Comparison of ENCODE assay signal across 27 cellular contexts in the genomic region with DNA sequence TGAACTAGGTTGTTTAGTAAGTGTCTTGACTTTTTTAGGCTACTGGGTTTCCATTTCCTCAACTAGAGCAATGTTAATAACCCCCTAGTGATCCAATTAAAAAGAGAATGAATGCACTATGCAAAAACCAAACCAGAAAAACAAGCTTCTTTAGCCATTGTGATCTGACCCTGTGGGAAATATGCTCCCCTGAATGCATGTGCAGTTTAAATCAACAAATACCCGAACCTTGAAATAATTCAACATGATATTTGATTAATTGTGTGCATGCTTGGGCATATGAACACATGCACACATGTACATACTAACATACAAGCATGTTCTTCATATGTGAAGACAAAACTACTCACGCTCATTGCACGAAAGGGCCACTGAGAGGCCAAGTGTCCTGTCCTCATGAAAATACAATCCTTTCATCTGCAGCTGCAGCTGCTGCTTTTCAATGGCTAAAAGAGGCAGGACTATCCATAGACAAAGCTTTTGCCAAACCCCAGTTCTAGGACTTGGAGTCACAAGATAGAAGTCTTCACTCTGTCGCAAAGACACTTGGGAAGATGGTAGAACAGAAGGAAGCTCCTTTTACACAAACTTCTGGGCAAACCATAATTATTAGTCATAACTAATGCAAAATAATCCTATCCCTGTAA.
"Had no signal": no experiment of that assay in that cellular context is flagged by ENCODE, and none has a peak within 500 bp of the region (broad histone marks: within the 10 kb centered on the region; RNA-seq: fewer than 3 reads in every experiment).

No MANE protein-coding gene starts in this region.

- H3K9me3 ChIP-seq: esophagus squamous epithelium, heart right ventricle, tibial nerve had no signal

- H3K36me3 ChIP-seq: esophagus squamous epithelium, heart right ventricle, tibial nerve, WERI-Rb-1 had no signal

- ATAC-seq: heart right ventricle; left colon; naive thymus-derived CD4-positive, alpha-beta T cell; right cardiac atrium; stimulated activated naive B cell treated with anti-CD40 and anti-IgM and Interleukin-4, amounts not matched to agents 10 μg/mL and 1 μg/mL and 100 μg/mL, for 72 hours had no signal

- H3K9me3 Mint-ChIP-seq: activated CD4-positive, alpha-beta memory T cell treated with anti-CD3 and anti-CD28 coated beads, Interleukin-2, amount 10 ng/mL, durations not matched to agents 7 days and 5 days; activated T-cell treated with anti-CD3 and anti-CD28 coated beads, Interleukin-2, amount 50 U/mL, for 24 hours; dendritic cell treated with granulocyte-macrophage colony-stimulating factor and Interleukin-4, amounts not matched to agents 40 ng/mL and 50 ng/mL, for 4 days; mesothelial cell of epicardium; stimulated activated naive B cell treated with anti-CD40 and anti-IgM and Interleukin-4, amounts not matched to agents 10 μg/mL and 1 μg/mL and 100 μg/mL, for 72 hours; T-helper 1 cell treated with Interleukin-12 subunit alpha and Interleukin-12 subunit beta and Interleukin-4 antibody, amounts not matched to agents 30 μg/mL and 1 μg/mL, for 36 hours had no signal

- H3K4me1 Mint-ChIP-seq: activated CD4-positive, alpha-beta memory T cell treated with anti-CD3 and anti-CD28 coated beads, Interleukin-2, amount 10 ng/mL, durations not matched to agents 7 days and 5 days; activated CD4-positive, alpha-beta T cell treated with anti-CD3 and anti-CD28 coated beads, Interleukin-2, amount 10 ng/mL, durations not matched to agents 7 days and 5 days; immature natural killer cell; mesothelial cell of epicardium; naive thymus-derived CD4-positive, alpha-beta T cell; stimulated activated naive B cell treated with anti-CD40 and anti-IgM and Interleukin-4, amounts not matched to agents 10 μg/mL and 1 μg/mL and 100 μg/mL, for 72 hours had no signal

- H3K4me3 Mint-ChIP-seq: activated CD4-positive, alpha-beta memory T cell treated with anti-CD3 and anti-CD28 coated beads, Interleukin-2, amount 10 ng/mL, durations not matched to agents 7 days and 5 days; activated CD4-positive, alpha-beta T cell treated with anti-CD3 and anti-CD28 coated beads, Interleukin-2, amount 10 ng/mL, durations not matched to agents 7 days and 5 days; activated T-cell treated with anti-CD3 and anti-CD28 coated beads, Interleukin-2, amount 50 U/mL, for 24 hours; dendritic cell treated with granulocyte-macrophage colony-stimulating factor and Interleukin-4, amounts not matched to agents 40 ng/mL and 50 ng/mL, for 4 days; immature natural killer cell; mesothelial cell of epicardium; naive thymus-derived CD4-positive, alpha-beta T cell; stimulated activated naive B cell treated with anti-CD40 and anti-IgM and Interleukin-4, amounts not matched to agents 10 μg/mL and 1 μg/mL and 100 μg/mL, for 72 hours; T-helper 1 cell treated with Interleukin-12 subunit alpha and Interleukin-12 subunit beta and Interleukin-4 antibody, amounts not matched to agents 30 μg/mL and 1 μg/mL, for 36 hours had no signal

- H3K4me3 ChIP-seq: esophagus squamous epithelium, heart right ventricle, tibial nerve had no signal

- H3K27ac Mint-ChIP-seq: activated CD4-positive, alpha-beta memory T cell treated with anti-CD3 and anti-CD28 coated beads, Interleukin-2, amount 10 ng/mL, durations not matched to agents 7 days and 5 days; activated CD4-positive, alpha-beta T cell treated with anti-CD3 and anti-CD28 coated beads, Interleukin-2, amount 10 ng/mL, durations not matched to agents 7 days and 5 days; activated T-cell treated with anti-CD3 and anti-CD28 coated beads, Interleukin-2, amount 50 U/mL, for 24 hours; dendritic cell treated with granulocyte-macrophage colony-stimulating factor and Interleukin-4, amounts not matched to agents 40 ng/mL and 50 ng/mL, for 4 days; immature natural killer cell; mesothelial cell of epicardium; naive thymus-derived CD4-positive, alpha-beta T cell; stimulated activated naive B cell treated with anti-CD40 and anti-IgM and Interleukin-4, amounts not matched to agents 10 μg/mL and 1 μg/mL and 100 μg/mL, for 72 hours; T-helper 1 cell treated with Interleukin-12 subunit alpha and Interleukin-12 subunit beta and Interleukin-4 antibody, amounts not matched to agents 30 μg/mL and 1 μg/mL, for 36 hours had no signal

- H3K27me3 ChIP-seq: esophagus squamous epithelium, tibial nerve had no signal

- H3K27me3 Mint-ChIP-seq: activated CD4-positive, alpha-beta memory T cell treated with anti-CD3 and anti-CD28 coated beads, Interleukin-2, amount 10 ng/mL, durations not matched to agents 7 days and 5 days; activated CD4-positive, alpha-beta T cell treated with anti-CD3 and anti-CD28 coated beads, Interleukin-2, amount 10 ng/mL, durations not matched to agents 7 days and 5 days; activated T-cell treated with anti-CD3 and anti-CD28 coated beads, Interleukin-2, amount 50 U/mL, for 24 hours; dendritic cell treated with granulocyte-macrophage colony-stimulating factor and Interleukin-4, amounts not matched to agents 40 ng/mL and 50 ng/mL, for 4 days; stimulated activated naive B cell treated with anti-CD40 and anti-IgM and Interleukin-4, amounts not matched to agents 10 μg/mL and 1 μg/mL and 100 μg/mL, for 72 hours had no signal

- H3K4me1 ChIP-seq: esophagus squamous epithelium, heart right ventricle, tibial nerve had no signal

- H3K27ac ChIP-seq: esophagus squamous epithelium, heart right ventricle, tibial nerve, WERI-Rb-1 had no signal

- DNase-seq: activated CD4-positive, alpha-beta memory T cell treated with anti-CD3 and anti-CD28 coated beads, Interleukin-2, amount 10 ng/mL, durations not matched to agents 7 days and 5 days; activated CD4-positive, alpha-beta T cell treated with anti-CD3 and anti-CD28 coated beads, Interleukin-2, amount 10 ng/mL, durations not matched to agents 7 days and 5 days; activated CD4-positive, CD25-positive, alpha-beta regulatory T cell treated with anti-CD3 and anti-CD28 coated beads, Interleukin-2, amount 50 U/mL, for 72 hours; activated CD8-positive, alpha-beta memory T cell treated with anti-CD3 and anti-CD28 coated beads, Interleukin-2, amount 50 U/mL, for 48 hours; activated gamma-delta T cell treated with Interleukin-2 at 50 U/mL for 16 hours; activated naive CD4-positive, alpha-beta T cell treated with anti-CD3 and anti-CD28 coated beads, Interleukin-2, amount 50 U/mL, for 16 hours; activated T-cell treated with anti-CD3 and anti-CD28 coated beads, Interleukin-2, amount 50 U/mL, for 24 hours; amygdala; central memory CD4-positive, alpha-beta T cell; esophagus squamous epithelium; foreskin melanocyte; heart right ventricle; immature natural killer cell; kidney; left colon; naive thymus-derived CD4-positive, alpha-beta T cell; posterior cingulate gyrus; right cardiac atrium; stimulated activated CD4-positive, alpha-beta T cell treated with anti-CD3 and anti-CD28 coated beads, Interleukin-15, amount 100 ng/mL, for 24 hours; stimulated activated CD4-positive, alpha-beta T cell treated with anti-CD3 and anti-CD28 coated beads, Interleukin-2, amount 100 ng/mL, for 24 hours; stimulated activated naive B cell treated with anti-CD40 and anti-IgM and Interleukin-4, amounts not matched to agents 10 μg/mL and 1 μg/mL and 100 μg/mL, for 72 hours; T-helper 9 cell; WERI-Rb-1 had no signal

- H3K36me3 Mint-ChIP-seq: immature natural killer cell; mesothelial cell of epicardium; naive thymus-derived CD4-positive, alpha-beta T cell; stimulated activated naive B cell treated with anti-CD40 and anti-IgM and Interleukin-4, amounts not matched to agents 10 μg/mL and 1 μg/mL and 100 μg/mL, for 72 hours had no signal
